34 cellular contexts compared by ENCODE assay signal in the genomic region with DNA sequence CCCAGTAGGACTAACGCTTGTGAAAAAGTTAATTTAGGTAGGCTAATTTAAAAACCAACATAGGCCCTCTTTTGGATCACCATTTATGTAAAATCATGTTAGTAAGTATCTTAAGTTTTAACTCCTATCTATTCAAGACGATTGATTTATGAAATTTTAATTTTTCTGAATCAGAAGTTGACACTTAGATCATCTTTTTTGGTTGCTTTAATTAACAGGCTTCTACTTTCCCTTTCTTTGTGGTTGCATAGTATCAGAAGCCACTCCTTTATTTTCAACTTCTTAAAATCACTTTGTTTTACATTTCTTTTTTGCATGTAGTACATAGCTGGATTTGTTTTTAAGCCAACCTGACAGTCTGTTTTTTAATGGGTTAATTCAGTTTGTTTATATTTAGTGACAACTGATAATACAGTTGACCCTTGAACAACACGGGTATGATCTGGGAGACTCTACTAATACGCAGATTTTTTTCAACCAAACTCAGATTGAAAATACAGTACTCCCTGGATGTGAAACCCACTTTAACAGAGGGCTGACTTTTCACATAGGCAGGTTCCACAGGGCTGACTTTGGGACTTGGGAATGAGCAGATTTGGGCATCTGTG.
"Had no signal": no experiment of that assay in that cellular context is flagged by ENCODE, and none has a peak within 500 bp of the region (broad histone marks: within the 10 kb centered on the region; RNA-seq: fewer than 3 reads in every experiment).

No MANE protein-coding gene starts in this region.

- H3K27me3 ChIP-seq: MG63 had no signal

- H3K9me3 ChIP-seq: MG63 had no signal

- H3K9ac ChIP-seq: KMS-11 had no signal

- H3K36me3 ChIP-seq: MG63 had no signal

- H3K4me3 ChIP-seq: MG63 had no signal

- H3K27ac ChIP-seq: KMS-11 had no signal

- DNase-seq: Karpas-422, Kasumi-1, MG63, MM.1S, MV-4-11, NCI-H1092, NCI-H1092 treated with DMSO at 0.1 percent for 48 hours, NCI-H1105, NCI-H1105 treated with DMSO at 0.1 percent for 48 hours, NCI-H1417, NCI-H1417 treated with DMSO at 0.1 percent for 48 hours, NCI-H1436, NCI-H1436 treated with DMSO at 0.1 percent for 48 hours, NCI-H146, NCI-H1694, NCI-H1694 treated with DMSO at 0.1 percent for 48 hours, NCI-H187, NCI-H187 treated with DMSO at 0.1 percent for 48 hours, NCI-H1930, NCI-H2029, NCI-H2029 treated with DMSO at 0.1 percent for 48 hours, NCI-H2081, NCI-H2081 treated with DMSO at 0.1 percent for 48 hours, NCI-H2107, NCI-H2171, NCI-H2171 treated with DMSO at 0.1 percent for 48 hours, NCI-H2227 treated with DMSO at 0.1 percent for 48 hours, NCI-H226, NCI-H345, NCI-H446, NCI-H446 treated with DMSO at 0.1 percent for 48 hours, NCI-H510A, NCI-H510A treated with DMSO at 0.1 percent for 48 hours had no signal

- H3K4me2 ChIP-seq: KMS-11 had no signal
